ENCODE assay signal across 31 cellular contexts in genomic region chr10:43268491-43268890, GRCh38. TPM values are rescaled to one million over a fixed set of nuclear protein-coding genes. Genes with fewer than 3 reads are reported as not detected.
"Had no signal": no experiment of that assay in that cellular context is flagged by ENCODE, and none has a peak within 500 bp of the region (broad histone marks: within the 10 kb centered on the region; RNA-seq: fewer than 3 reads in every experiment).

No MANE protein-coding gene starts in this region.

- H3K4me1 ChIP-seq: adrenal gland, SJSA1 had no signal

- H3K9me3 ChIP-seq: adrenal gland, body of pancreas, MG63, SJSA1, SK-N-SH had no signal

- H3K4me3 Mint-ChIP-seq: activated B cell treated with CpG ODN at 0.5 μM for 24 hours; activated CD4-positive, alpha-beta memory T cell treated with anti-CD3 and anti-CD28 coated beads for 36 hours; T-helper 1 cell treated with Interleukin-12 subunit alpha and Interleukin-12 subunit beta and Interleukin-4 antibody, amounts not matched to agents 30 μg/mL and 1 μg/mL, for 36 hours had no signal

- H3K9me3 Mint-ChIP-seq: activated B cell treated with CpG ODN at 0.5 μM for 24 hours; activated CD4-positive, alpha-beta memory T cell treated with anti-CD3 and anti-CD28 coated beads for 36 hours; activated naive CD4-positive, alpha-beta T cell treated with anti-CD3 and anti-CD28 coated beads, Interleukin-2, amount 50 U/mL, for 72 hours; activated T-helper 2 cell treated with anti-CD3 and anti-CD28 coated beads, Interferon-gamma antibody, Interleukin-2, Interleukin-4, amounts not matched to agents 10 μg/mL and 5 μg/mL and 100 μg/mL, durations not matched to agents 14 hours and 24 hours and 36 hours; T-helper 1 cell treated with Interleukin-12 subunit alpha and Interleukin-12 subunit beta and Interleukin-4 antibody, amounts not matched to agents 30 μg/mL and 1 μg/mL, for 36 hours had no signal

- FAIRE-seq: astrocyte, bronchial epithelial cell, colon had no signal

- H3K36me3 Mint-ChIP-seq: activated CD4-positive, alpha-beta memory T cell treated with anti-CD3 and anti-CD28 coated beads for 36 hours had no signal

- ATAC-seq: activated naive CD4-positive, alpha-beta T cell treated with anti-CD3 and anti-CD28 coated beads, Interleukin-2, amount 50 U/mL, for 72 hours; body of pancreas; Panc1 had no signal

- H3K27ac Mint-ChIP-seq: activated B cell treated with CpG ODN at 0.5 μM for 24 hours; activated CD4-positive, alpha-beta memory T cell treated with anti-CD3 and anti-CD28 coated beads for 36 hours; activated naive CD4-positive, alpha-beta T cell treated with anti-CD3 and anti-CD28 coated beads, Interleukin-2, amount 50 U/mL, for 72 hours; activated T-helper 2 cell treated with anti-CD3 and anti-CD28 coated beads, Interferon-gamma antibody, Interleukin-2, Interleukin-4, amounts not matched to agents 10 μg/mL and 5 μg/mL and 100 μg/mL, durations not matched to agents 14 hours and 24 hours and 36 hours; T-helper 1 cell treated with Interleukin-12 subunit alpha and Interleukin-12 subunit beta and Interleukin-4 antibody, amounts not matched to agents 30 μg/mL and 1 μg/mL, for 36 hours had no signal

- H3K4me3 ChIP-seq: adrenal gland, body of pancreas, MG63, SJSA1 had no signal

- DNase-seq: activated B cell treated with CpG ODN at 0.5 μM for 24 hours; activated CD4-positive, alpha-beta memory T cell treated with anti-CD3 and anti-CD28 coated beads for 36 hours; activated CD4-positive, alpha-beta T cell treated with anti-CD3 and anti-CD28 coated beads for 4 hours; activated CD4-positive, alpha-beta T cell treated with anti-CD3 and anti-CD28 coated beads, Interleukin-2, amount 50 U/mL, for 1 hour; activated CD4-positive, CD25-positive, alpha-beta regulatory T cell treated with anti-CD3 and anti-CD28 coated beads, Interleukin-2, amount 50 U/mL, for 72 hours; activated gamma-delta T cell; activated naive CD4-positive, alpha-beta T cell treated with Interleukin-2 at 50 U/mL for 16 hours; activated T-cell treated with anti-CD3 and anti-CD28 coated beads, Interleukin-2, amount 50 U/mL, for 1 hour; body of pancreas; caudate nucleus; MG63; NCI-H1048; NCI-H1105 treated with DMSO at 0.1 percent for 48 hours; NCI-H1436; NCI-H1694; NCI-H1930; NCI-H345; NCI-H524 treated with DMSO at 0.1 percent for 48 hours; SHP77 treated with DMSO at 0.1 percent for 48 hours; SK-N-SH had no signal

- H3K27ac ChIP-seq: adrenal gland, body of pancreas, SJSA1, VCaP had no signal

- H3K36me3 ChIP-seq: adrenal gland, MG63, SJSA1 had no signal

- H3K9ac ChIP-seq: SK-N-SH had no signal

- H3K4me2 ChIP-seq: SK-N-SH had no signal

RNA-seq across cellular contexts. Expression of gene RASGEF1A, which starts 1.6 kb away (rescaled TPM):
- total RNA-seq: RPMI7951, SJSA1 had no signal
- polyA plus RNA-seq: SK-N-SH had no signal
